ENCODE assay signal across 8 cellular contexts in the genomic region with DNA sequence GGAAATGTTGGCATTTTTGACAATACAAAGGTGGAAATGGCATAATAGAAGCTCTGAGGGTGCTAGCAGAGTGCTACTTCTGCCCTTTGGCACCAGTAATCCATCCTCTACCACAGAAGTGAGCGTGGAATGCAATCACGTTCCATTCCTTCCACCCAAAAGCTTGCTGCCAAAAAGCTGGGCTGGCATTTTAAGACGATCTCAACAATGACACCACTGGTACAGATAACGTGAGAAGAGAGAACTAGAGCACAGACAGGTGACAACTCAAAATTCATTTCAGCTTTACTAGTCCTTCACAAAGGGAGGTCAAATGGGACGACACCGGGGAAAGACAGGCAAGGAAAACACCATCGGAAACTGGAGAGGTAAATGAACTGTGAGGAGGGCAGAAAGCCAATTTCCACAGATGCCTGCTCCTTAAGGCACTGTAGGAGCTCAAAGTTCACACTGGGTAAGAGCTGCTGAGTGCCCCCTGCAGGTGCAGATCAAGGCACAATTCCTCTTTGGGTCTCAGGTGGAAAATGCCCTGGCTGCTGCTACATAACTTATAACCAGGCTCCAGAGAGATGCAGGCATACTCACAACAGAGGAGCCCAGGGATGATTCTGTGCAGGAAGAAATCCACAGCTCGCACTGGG. TPM values are rescaled to one million over a fixed set of nuclear protein-coding genes. Genes with fewer than 3 reads are reported as not detected.
A peak's percentile ranks its signal among the peaks of the same experiment; 100 is the strongest.
DNase-seq lines count a peak whose midpoint lies in the region; ATAC-seq and TF ChIP-seq lines count a peak whose summit lies in the region.

No MANE protein-coding gene starts in this region.

- peaks cover 72% of the 10 kb centered on the region for H3K4me1 ChIP-seq in mammary epithelial cell (ENCODE audit: insufficient read depth, low read length)

- H3K36me3 Mint-ChIP-seq in natural killer cell = no peaks in the 10 kb centered on the region

- TF ChIP-seq CTCF in mammary epithelial cell (conservative IDR thresholded peaks at IDR 0.05 in 1 of 2, IDR thresholded peaks at IDR 0.05 in 1 of 2; ENCODE audit: extremely low read depth in 1 of 2, insufficient read depth in 1 of 2, low read depth in 1 of 2, low read length in 2 of 2) = peak; percentile 44 to 45
- no peak for TF ChIP-seq CTCF in natural killer cell (IDR thresholded peaks at IDR 0.05)

- H3K27ac ChIP-seq in mammary epithelial cell (ENCODE audit: insufficient read depth, low read depth, low read length) = peak overlapping the region; percentile 59

- H3K4me3 ChIP-seq in mammary epithelial cell (replicated peaks in 1 of 3; ENCODE audit: insufficient read depth in 1 of 3, low read depth in 2 of 3, low read length in 3 of 3) = no peak overlapping the region

- H3K4me2 ChIP-seq in mammary epithelial cell (ENCODE audit: insufficient read depth, low read depth, low read length) = peak overlapping the region; percentile 54

- CTCF ChIA-PET in mammary epithelial cell (lab: Charles Lee; ENCODE audit: low non-redundant PET) = no interaction called here

- in situ Hi-C loops in mammary epithelial cell (cut with MboI; ENCODE audit: low sequenced_read_pairs in 2 of 2) = no loop called here

- no peaks in the 10 kb centered on the region for H3K27me3 ChIP-seq in mammary epithelial cell (ENCODE audit: insufficient read depth, low read length)

- dilution Hi-C loops in mammary epithelial cell (cut with HindIII; ENCODE audit: low sequenced_read_pairs) = loop anchor here (5.0 kb wide), 1 partner anchor 47 kb away; no protein-coding TSS in a partner anchor

- peaks cover 84% of the 10 kb centered on the region for H3K79me2 ChIP-seq in mammary epithelial cell (ENCODE audit: insufficient read depth, low read length)

- H3K9ac ChIP-seq in mammary epithelial cell (ENCODE audit: insufficient read depth, low read length) = no peak overlapping the region

- WGBS in mammary epithelial cell (ENCODE audit: low coverage, missing lambda C conversion rate) = 17% methylated on average over 8 of the region's 8 CpGs

- H3K27me3 Mint-ChIP-seq in natural killer cell (ENCODE audit: low read depth in 2 of 2) = no peaks in the 10 kb centered on the region

- H4K20me1 ChIP-seq in mammary epithelial cell (ENCODE audit: insufficient read depth, low read length) = no peaks in the 10 kb centered on the region

- DNase-seq in DMS 273 treated with DMSO at 0.1 percent for 48 hours (lab: John Stamatoyannopoulos, UW) (peak; percentile 75), NCI-H1105 treated with DMSO at 0.1 percent for 48 hours (lab: John Stamatoyannopoulos, UW) (peak; percentile 53), mammary epithelial cell (peak; percentile 48), mucosa of gallbladder (ENCODE audit: low spot score) (peak; percentile 74), natural killer cell (no peak)

- H3K4me1 Mint-ChIP-seq in natural killer cell = peaks cover 59 to 64% of the 10 kb centered on the region in 2 donors

- no peak overlapping the region for H3K27ac Mint-ChIP-seq in natural killer cell

- no TSS peak for BruUV-seq in mammary epithelial cell (replicated peaks; lab: Mats Ljungman, UMichigan)

- H3K9me3 Mint-ChIP-seq in natural killer cell = peaks cover 0 to 2% of the 10 kb centered on the region in 2 donors

- H3K4me3 Mint-ChIP-seq in natural killer cell = no peak overlapping the region

- H3K9me3 ChIP-seq in mammary epithelial cell (replicated peaks; ENCODE audit: insufficient read depth, low read length) = no peaks in the 10 kb centered on the region

- peaks cover 2% of the 10 kb centered on the region for H3K36me3 ChIP-seq in mammary epithelial cell (ENCODE audit: insufficient read depth, low read length)

- intact Hi-C loops in mammary epithelial cell (cut with micrococcal nuclease) = no loop called here
- intact Hi-C loops in natural killer cell (cut with micrococcal nuclease) = no loop called here

- no peak for ATAC-seq in GM21576 (IDR thresholded peaks at IDR 0.05; ENCODE audit: unreplicated experiment)
- no peak for ATAC-seq in HG02571 (IDR thresholded peaks at IDR 0.05; ENCODE audit: unreplicated experiment)
- ATAC-seq in HG03439 (IDR thresholded peaks at IDR 0.05; ENCODE audit: unreplicated experiment) = no peak
- ATAC-seq in natural killer cell = no peak

- H2AFZ ChIP-seq in mammary epithelial cell (ENCODE audit: low read depth, low read length) = no peak overlapping the region

RNA-seq across cellular contexts. Expression of a gene that starts 50.7 kb away (rescaled TPM):
- total RNA-seq in mammary epithelial cell (under 1 TPM in 1 of 2 donors, not detected in 1; under 0.01 TPM), mucosa of gallbladder (not detected), natural killer cell (not detected)
- polyA plus RNA-seq in mammary epithelial cell = not detected
- polyA minus RNA-seq in mammary epithelial cell = not detected
